ENCODE assay signal across 15 cellular contexts in the genomic region with DNA sequence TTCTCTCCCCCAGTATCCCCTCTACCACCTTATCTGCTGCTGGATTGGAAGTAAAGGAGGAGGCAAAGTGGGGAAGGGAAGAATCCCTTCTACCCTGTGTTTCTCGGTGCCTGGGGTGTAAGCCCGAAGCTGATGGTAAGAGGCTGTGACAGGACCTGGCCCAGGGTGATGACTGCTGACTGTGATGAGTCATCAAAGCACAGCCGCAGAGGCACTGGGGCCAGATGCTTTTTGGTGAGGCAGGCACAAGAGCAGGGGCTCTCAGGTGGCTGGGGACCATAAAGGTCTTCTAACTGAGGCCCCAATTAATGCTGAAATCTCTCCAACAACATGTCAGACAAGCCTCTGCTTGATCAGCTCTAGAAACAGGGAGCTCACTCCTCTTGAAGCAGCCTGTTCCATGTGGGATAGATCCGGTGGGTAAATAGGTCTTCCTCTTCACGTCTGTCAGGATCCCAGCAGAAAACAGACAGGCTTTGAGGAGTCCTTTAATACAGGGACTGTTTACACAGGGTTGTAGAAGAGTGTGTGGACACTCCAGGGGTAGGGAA.
DNase-seq lines count a peak whose midpoint lies in the region; ATAC-seq and TF ChIP-seq lines count a peak whose summit lies in the region.
"Had no signal": no experiment of that assay in that cellular context is flagged by ENCODE, and none has a peak within 500 bp of the region (broad histone marks: within the 10 kb centered on the region; RNA-seq: fewer than 3 reads in every experiment).

No MANE protein-coding gene starts in this region.

- POLR2A ChIA-PET in CD8-positive, alpha-beta memory T cell (lab: Charles Lee) = no interaction called here

- no peaks in the 10 kb centered on the region for H3K4me1 ChIP-seq in CD8-positive, alpha-beta memory T cell (ENCODE audit: insufficient read depth, low read length)

- H3K9me3 ChIP-seq in CD8-positive, alpha-beta memory T cell (ENCODE audit: low read length) = no peaks in the 10 kb centered on the region

- in situ Hi-C loops in Caki2 (cut with HindIII; ENCODE audit: low pct_unique_long_range_greater_than_20kb, low sequenced_read_pairs) = no loop called here

- H3K36me3 ChIP-seq in CD8-positive, alpha-beta memory T cell (ENCODE audit: insufficient read depth, low read length) = no peaks in the 10 kb centered on the region

- TF ChIP-seq CTCF in foreskin fibroblast (IDR thresholded peaks at IDR 0.05; ENCODE audit: low read depth, low read length) = no peak

- no peak overlapping the region for H3K27ac ChIP-seq in CD8-positive, alpha-beta memory T cell (ENCODE audit: low read depth, low read length)

- no peak overlapping the region for H3K4me3 ChIP-seq in foreskin fibroblast (ENCODE audit: low read depth in 1 of 2, low read length in 2 of 2)
- H3K4me3 ChIP-seq in CD8-positive, alpha-beta memory T cell (ENCODE audit: low read length) = no peak overlapping the region

- H3K27ac Mint-ChIP-seq in activated naive CD8-positive, alpha-beta T cell treated with anti-CD3 and anti-CD28 coated beads for 36 hours = no peak overlapping the region
- H3K27ac Mint-ChIP-seq in CD8-positive, alpha-beta memory T cell = no peak overlapping the region
- H3K27ac Mint-ChIP-seq: activated CD4-positive, alpha-beta T cell treated with anti-CD3 and anti-CD28 coated beads, Interleukin-2, amount 10 ng/mL, durations not matched to agents 24 days and 14 days; activated naive CD8-positive, alpha-beta T cell treated with anti-CD3 and anti-CD28 coated beads, Interleukin-2, amount 10 ng/mL, durations not matched to agents 7 days and 5 days; natural killer cell had no signal

- DNase-seq in Caki2 (ENCODE audit: low read depth) (peak; percentile 6), H4 (ENCODE audit: low spot score) (peak; percentile 57), RPMI8226 (peak; percentile 16), foreskin fibroblast (peak; percentile 10 to 58)
- DNase-seq in activated naive CD8-positive, alpha-beta T cell treated with anti-CD3 and anti-CD28 coated beads for 36 hours = no peak
- DNase-seq in CD8-positive, alpha-beta memory T cell = no peak
- DNase-seq: activated CD4-positive, alpha-beta T cell treated with anti-CD3 and anti-CD28 coated beads, Interleukin-2, amount 10 ng/mL, durations not matched to agents 24 days and 14 days; activated naive CD8-positive, alpha-beta T cell treated with anti-CD3 and anti-CD28 coated beads, Interleukin-2, amount 10 ng/mL, durations not matched to agents 7 days and 5 days; effector CD8-positive, alpha-beta T cell; GOT3; natural killer cell; stimulated activated naive CD4-positive, alpha-beta T cell treated with Interleukin-2 at 50 U/mL for 16 hours had no signal

- H3K4me3 Mint-ChIP-seq in activated naive CD8-positive, alpha-beta T cell treated with anti-CD3 and anti-CD28 coated beads for 36 hours = no peak overlapping the region
- H3K4me3 Mint-ChIP-seq in CD8-positive, alpha-beta memory T cell = no peak overlapping the region
- H3K4me3 Mint-ChIP-seq: activated CD4-positive, alpha-beta T cell treated with anti-CD3 and anti-CD28 coated beads, Interleukin-2, amount 10 ng/mL, durations not matched to agents 24 days and 14 days; activated naive CD8-positive, alpha-beta T cell treated with anti-CD3 and anti-CD28 coated beads, Interleukin-2, amount 10 ng/mL, durations not matched to agents 7 days and 5 days; natural killer cell had no signal

- no peaks in the 10 kb centered on the region for H3K4me1 Mint-ChIP-seq in activated naive CD8-positive, alpha-beta T cell treated with anti-CD3 and anti-CD28 coated beads for 36 hours
- H3K4me1 Mint-ChIP-seq in CD8-positive, alpha-beta memory T cell = no peaks in the 10 kb centered on the region
- H3K4me1 Mint-ChIP-seq: activated CD4-positive, alpha-beta T cell treated with anti-CD3 and anti-CD28 coated beads, Interleukin-2, amount 10 ng/mL, durations not matched to agents 24 days and 14 days; activated naive CD8-positive, alpha-beta T cell treated with anti-CD3 and anti-CD28 coated beads, Interleukin-2, amount 10 ng/mL, durations not matched to agents 7 days and 5 days; natural killer cell had no signal

- CTCF ChIA-PET in CD8-positive, alpha-beta memory T cell (lab: Charles Lee) = no interaction called here

- ATAC-seq in HG03342 (IDR thresholded peaks at IDR 0.05; ENCODE audit: unreplicated experiment) = no peak
- no peak for ATAC-seq in HG03378 (IDR thresholded peaks at IDR 0.05; ENCODE audit: unreplicated experiment)
- ATAC-seq: natural killer cell, Right ventricle myocardium inferior had no signal

- H3K27me3 Mint-ChIP-seq in activated naive CD8-positive, alpha-beta T cell treated with anti-CD3 and anti-CD28 coated beads for 36 hours = peaks cover 17% of the 10 kb centered on the region
- peaks cover 16 to 42% of the 10 kb centered on the region in 2 donors for H3K27me3 Mint-ChIP-seq in CD8-positive, alpha-beta memory T cell

- H3K27me3 ChIP-seq in CD8-positive, alpha-beta memory T cell (ENCODE audit: insufficient read depth, low read length, poor library complexity, severe bottlenecking) = no peaks in the 10 kb centered on the region

- H3K36me3 Mint-ChIP-seq in activated naive CD8-positive, alpha-beta T cell treated with anti-CD3 and anti-CD28 coated beads for 36 hours = no peaks in the 10 kb centered on the region
- peaks cover 0 to 4% (median 0%) of the 10 kb centered on the region in 3 donors for H3K36me3 Mint-ChIP-seq in CD8-positive, alpha-beta memory T cell
- H3K36me3 Mint-ChIP-seq: activated naive CD8-positive, alpha-beta T cell treated with anti-CD3 and anti-CD28 coated beads, Interleukin-2, amount 10 ng/mL, durations not matched to agents 7 days and 5 days had no signal

- H3K9me3 Mint-ChIP-seq in activated naive CD8-positive, alpha-beta T cell treated with anti-CD3 and anti-CD28 coated beads for 36 hours = no peaks in the 10 kb centered on the region
- peaks cover 0 to 11% (median 5%) of the 10 kb centered on the region in 5 donors for H3K9me3 Mint-ChIP-seq in CD8-positive, alpha-beta memory T cell
- H3K9me3 Mint-ChIP-seq: natural killer cell had no signal

Comparison
In these comparisons a context has a peak if more than half of its experiments do, and no peak if none do; other contexts are left out.
1. DNase-seq: peak in Caki2 (single experiment), H4 (single experiment), RPMI8226 (single experiment) and foreskin fibroblast (2 of 2); none in activated naive CD8-positive, alpha-beta T cell treated with anti-CD3 and anti-CD28 coated beads for 36 hours (single experiment) and CD8-positive, alpha-beta memory T cell (0 of 5).